25 cellular contexts compared by ENCODE assay signal in genomic region chr3:183340222-183340621, GRCh38.
DNase-seq lines count a peak whose midpoint lies in the region; ATAC-seq, FAIRE-seq and TF ChIP-seq lines count a peak whose summit lies in the region.
"Had no signal": no experiment of that assay in that cellular context is flagged by ENCODE, and none has a peak within 500 bp of the region (broad histone marks: within the 10 kb centered on the region; RNA-seq: fewer than 3 reads in every experiment).

No MANE protein-coding gene starts in this region.

- H3K27ac ChIP-seq in A549: no peak overlapping the region
- no peak overlapping the region for H3K27ac ChIP-seq in K562 (ENCODE audit: extremely low read depth, low read depth, low read length)
- H3K27ac ChIP-seq in Peyer's patch: no peak overlapping the region
- H3K27ac ChIP-seq: 22Rv1; BLaER1 treated with 17β-estradiol and CSF1 and Interleukin-3, amounts not matched to agents 10 nM and 100 nM had no signal

- no peaks in the 10 kb centered on the region for H3K4me1 ChIP-seq in A549
- H3K4me1 ChIP-seq in K562 (replicated peaks in 1 of 2; ENCODE audit: control insufficient read depth in 2 of 2, insufficient read depth in 2 of 2, low read length in 2 of 2): peaks cover 0 to 2% of the 10 kb centered on the region in 2 experiments; a peak in 1 of 5 replicates
- no peaks in the 10 kb centered on the region for H3K4me1 ChIP-seq in Peyer's patch
- H3K4me1 ChIP-seq: BE2C; BLaER1 treated with 17β-estradiol and CSF1 and Interleukin-3, amounts not matched to agents 10 nM and 100 nM; HAP-1 had no signal

- H3K79me2 ChIP-seq in K562 (ENCODE audit: control insufficient read depth, insufficient read depth, low read length): no peaks in the 10 kb centered on the region

- H3K9me3 ChIP-seq in A549: no peaks in the 10 kb centered on the region
- H3K9me3 ChIP-seq in K562 (replicated peaks; ENCODE audit: control insufficient read depth, insufficient read depth, low read depth, low read length): no peaks in the 10 kb centered on the region
- H3K9me3 ChIP-seq in Peyer's patch: no peaks in the 10 kb centered on the region
- H3K9me3 ChIP-seq: BE2C, HAP-1 had no signal

- H3K4me3 ChIP-seq in A549 (no peak overlapping the region), K562 (no peak overlapping the region), Peyer's patch (no peak overlapping the region)
- H3K4me3 ChIP-seq: BLaER1 treated with 17β-estradiol and CSF1 and Interleukin-3, amounts not matched to agents 10 nM and 100 nM; HAP-1 had no signal

- no peak for TF ChIP-seq POLR2A in A549 (IDR thresholded peaks at IDR 0.05; ENCODE audit: low read length)
- no peak for TF ChIP-seq POLR2A in K562 (conservative IDR thresholded peaks at IDR 0.05)
- no peak for TF ChIP-seq POLR2A in Peyer's patch (IDR thresholded peaks at IDR 0.05)

- no peak for ATAC-seq in A549
- ATAC-seq in K562: no peak
- ATAC-seq in HG03039 (IDR thresholded peaks at IDR 0.05; ENCODE audit: unreplicated experiment): no peak

- no peak overlapping the region for H3K9ac ChIP-seq in K562 (ENCODE audit: insufficient read depth in 1 of 2, low read depth in 2 of 2, low read length in 2 of 2)
- H3K9ac ChIP-seq: BLaER1 treated with 17β-estradiol and CSF1 and Interleukin-3, amounts not matched to agents 10 nM and 100 nM had no signal

- DNase-seq in DMS53 (lab: John Stamatoyannopoulos, UW): peak; percentile 10
- no peak for DNase-seq in DMS53 treated with DMSO at 0.1 percent for 48 hours (lab: John Stamatoyannopoulos, UW; ENCODE audit: unreplicated experiment)
- no peak for DNase-seq in A549 (ENCODE audit: low read depth in 1 of 2, low spot score in 1 of 2)
- peak; percentile 5 for DNase-seq in NCI-H510A (lab: John Stamatoyannopoulos, UW)
- DNase-seq in K562 (ENCODE audit: extremely low read depth in 1 of 4, low spot score in 3 of 4): no peak
- DNase-seq in NOMO-1 treated with dmso at 0.1 percent for 144 hours (lab: John Stamatoyannopoulos, UW; ENCODE audit: unreplicated experiment): no peak
- no peak for DNase-seq in Peyer's patch
- DNase-seq: ACHN; AML-193; BE2C; CD4-positive, alpha-beta T cell; CD8-positive, alpha-beta memory T cell; DMS 273 treated with DMSO at 0.1 percent for 48 hours; DND-41; GOT3; HFFc6 had no signal

- intact Hi-C loops in K562 (cut with micrococcal nuclease): no loop called here

- CTCF ChIA-PET in A549 (lab: Yijun Ruan, JAX): no interaction called here
- CTCF ChIA-PET in K562 (lab: Yijun Ruan, JAX; ENCODE audit: low intra/inter-chr PET ratio): no interaction called here

- in situ Hi-C loops in K562 (cut with MboI): no loop called here

- POLR2A ChIA-PET in A549 (lab: Yijun Ruan, JAX) (no interaction called here), K562 (lab: Yijun Ruan, JAX) (no interaction called here)

- no peak overlapping the region for H2AFZ ChIP-seq in K562 (ENCODE audit: low read depth, low read length)

- H4K20me1 ChIP-seq in K562 (replicated peaks; ENCODE audit: control insufficient read depth, insufficient read depth, low read length): no peaks in the 10 kb centered on the region
- H4K20me1 ChIP-seq: BLaER1 treated with 17β-estradiol and CSF1 and Interleukin-3, amounts not matched to agents 10 nM and 100 nM had no signal

- TF ChIP-seq EP300 in A549 (IDR thresholded peaks at IDR 0.05) (no peak), K562 (IDR thresholded peaks at IDR 0.05; ENCODE audit: low read length) (no peak)

- no TSS peak for BruUV-seq in K562 (replicated peaks; lab: Mats Ljungman, UMichigan)

- no peak overlapping the region for H3K4me2 ChIP-seq in A549
- H3K4me2 ChIP-seq in K562 (ENCODE audit: insufficient read depth, low read length): no peak overlapping the region
- H3K4me2 ChIP-seq: BLaER1 treated with 17β-estradiol and CSF1 and Interleukin-3, amounts not matched to agents 10 nM and 100 nM had no signal

- TF ChIP-seq RAD21 in A549 (conservative IDR thresholded peaks at IDR 0.05 in 1 of 2, IDR thresholded peaks at IDR 0.05 in 1 of 2) (no peak), K562 (CRISPR knock-in tag; conservative IDR thresholded peaks at IDR 0.05 in 1 of 2, IDR thresholded peaks at IDR 0.05 in 1 of 2) (no peak)

- H3K9me1 ChIP-seq in K562 (ENCODE audit: control insufficient read depth, insufficient read depth, low read length): no peaks in the 10 kb centered on the region

- no peaks in the 10 kb centered on the region for H3K27me3 ChIP-seq in K562 (ENCODE audit: control insufficient read depth in 2 of 2, insufficient read depth in 2 of 2, low read length in 2 of 2)
- no peaks in the 10 kb centered on the region for H3K27me3 ChIP-seq in Peyer's patch
- H3K27me3 ChIP-seq: BE2C; BLaER1 treated with 17β-estradiol and CSF1 and Interleukin-3, amounts not matched to agents 10 nM and 100 nM had no signal

- H3K36me3 ChIP-seq in K562 (ENCODE audit: control insufficient read depth, insufficient read depth, low read length) (no peaks in the 10 kb centered on the region), Peyer's patch (no peaks in the 10 kb centered on the region)
- H3K36me3 ChIP-seq: BE2C, HAP-1 had no signal

- WGBS in A549 (ENCODE audit: missing lambda C conversion rate): 84% methylated on average over 2 of the region's 2 CpGs
- WGBS in K562 (ENCODE audit: insufficient coverage, low coverage, missing lambda C conversion rate): 79% methylated on average over 2 of the region's 2 CpGs

- FAIRE-seq in A549 (lab: Jason Lieb, UNC): no peak
- FAIRE-seq in K562 (lab: Jason Lieb, UNC): no peak
- FAIRE-seq: A204.1, D721Med, G401.6, GM12892, H54 had no signal

- TF ChIP-seq CTCF in A549 (IDR thresholded peaks at IDR 0.05) (no peak), K562 (IDR thresholded peaks at IDR 0.05 in 2 of 3, conservative IDR thresholded peaks at IDR 0.05 in 1 of 3; ENCODE audit: insufficient read depth in 2 of 3, low read depth in 1 of 3, low read length in 3 of 3) (no peak), Peyer's patch (IDR thresholded peaks at IDR 0.05) (no peak)

TF ChIP-seq in A549, 52 proteins besides CTCF, POLR2A, EP300 and RAD21:
- TF ChIP-seq MAFK (IDR thresholded peaks at IDR 0.05; ENCODE audit: partially characterized antibody) (peak; percentile 12), EHF (CRISPR knock-in tag; IDR thresholded peaks at IDR 0.05) (no peak)
TF ChIP-seq in A549: peak in this region for 1.

TF ChIP-seq in K562, 482 proteins besides CTCF, POLR2A, EP300 and RAD21:
- peak; percentile 55 for TF ChIP-seq ZNF316 (IDR thresholded peaks at IDR 0.05)
- TF ChIP-seq CBX8 (IDR thresholded peaks at IDR 0.05; ENCODE audit: borderline replicate concordance, extremely low read depth, low read depth, low read length, poor library complexity, severe bottlenecking): no peak
- no peak for TF ChIP-seq ZNF407 (IDR thresholded peaks at IDR 0.05; ENCODE audit: low read depth)
- peak; percentile 51; the same call in 1 of the 2 replicates for TF ChIP-seq C11orf30 (IDR thresholded peaks at IDR 0.05; ENCODE audit: low read depth)

Comparison
In these comparisons a context has a peak if more than half of its experiments do, and no peak if none do; other contexts are left out.
1. DNase-seq: peak in DMS53 (single experiment) and NCI-H510A (single experiment); none in DMS53 treated with DMSO at 0.1 percent for 48 hours (single experiment), A549 (0 of 2), K562 (0 of 4), NOMO-1 treated with dmso at 0.1 percent for 144 hours (single experiment) and Peyer's patch (0 of 3).